Comparison of ENCODE assay signal across 1 cellular context in the genomic region with DNA sequence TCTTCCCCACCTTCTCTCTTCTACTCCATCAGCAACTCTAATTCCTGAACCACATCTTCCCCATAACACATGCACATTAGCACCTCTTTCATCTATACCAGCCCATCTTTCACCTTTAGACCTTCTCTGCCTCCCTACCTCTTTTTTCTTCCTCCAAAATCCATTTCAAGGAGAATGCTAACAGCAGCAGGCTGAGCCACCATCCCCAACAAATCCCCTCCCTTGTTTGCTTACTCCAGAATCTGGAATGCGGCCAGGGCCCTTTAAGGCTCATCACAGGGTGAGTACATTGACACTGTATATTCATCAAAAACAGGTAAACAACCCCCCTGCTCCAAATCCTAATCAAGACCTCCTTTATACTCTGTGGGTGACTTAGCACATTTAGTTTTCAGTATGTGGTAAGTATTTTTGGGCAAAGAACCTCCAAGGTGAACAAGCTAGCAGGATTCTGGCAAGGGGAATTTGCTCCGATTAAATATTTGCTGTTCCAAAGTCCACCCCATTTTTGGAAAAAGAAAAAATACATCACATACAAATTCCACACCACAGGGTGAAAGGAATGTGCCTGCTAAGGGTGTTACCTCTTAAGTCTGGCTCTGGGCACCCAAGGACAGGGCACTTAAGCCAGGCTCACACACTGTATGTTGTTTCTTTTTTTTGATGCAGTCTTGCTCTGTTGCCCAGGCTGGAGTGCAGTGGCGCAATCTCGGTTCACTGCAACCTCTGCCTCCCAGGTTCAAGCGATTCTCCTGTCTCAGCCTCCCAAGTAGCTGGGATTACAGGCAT.
TF ChIP-seq lines count a peak whose summit lies in the region.

No MANE protein-coding gene starts in this region.

TF ChIP-seq in HepG2, 621 proteins besides CTCF, POLR2A, EP300 and RAD21 (continued from another document and continues in another):
- TF ChIP-seq, protein P1, sequence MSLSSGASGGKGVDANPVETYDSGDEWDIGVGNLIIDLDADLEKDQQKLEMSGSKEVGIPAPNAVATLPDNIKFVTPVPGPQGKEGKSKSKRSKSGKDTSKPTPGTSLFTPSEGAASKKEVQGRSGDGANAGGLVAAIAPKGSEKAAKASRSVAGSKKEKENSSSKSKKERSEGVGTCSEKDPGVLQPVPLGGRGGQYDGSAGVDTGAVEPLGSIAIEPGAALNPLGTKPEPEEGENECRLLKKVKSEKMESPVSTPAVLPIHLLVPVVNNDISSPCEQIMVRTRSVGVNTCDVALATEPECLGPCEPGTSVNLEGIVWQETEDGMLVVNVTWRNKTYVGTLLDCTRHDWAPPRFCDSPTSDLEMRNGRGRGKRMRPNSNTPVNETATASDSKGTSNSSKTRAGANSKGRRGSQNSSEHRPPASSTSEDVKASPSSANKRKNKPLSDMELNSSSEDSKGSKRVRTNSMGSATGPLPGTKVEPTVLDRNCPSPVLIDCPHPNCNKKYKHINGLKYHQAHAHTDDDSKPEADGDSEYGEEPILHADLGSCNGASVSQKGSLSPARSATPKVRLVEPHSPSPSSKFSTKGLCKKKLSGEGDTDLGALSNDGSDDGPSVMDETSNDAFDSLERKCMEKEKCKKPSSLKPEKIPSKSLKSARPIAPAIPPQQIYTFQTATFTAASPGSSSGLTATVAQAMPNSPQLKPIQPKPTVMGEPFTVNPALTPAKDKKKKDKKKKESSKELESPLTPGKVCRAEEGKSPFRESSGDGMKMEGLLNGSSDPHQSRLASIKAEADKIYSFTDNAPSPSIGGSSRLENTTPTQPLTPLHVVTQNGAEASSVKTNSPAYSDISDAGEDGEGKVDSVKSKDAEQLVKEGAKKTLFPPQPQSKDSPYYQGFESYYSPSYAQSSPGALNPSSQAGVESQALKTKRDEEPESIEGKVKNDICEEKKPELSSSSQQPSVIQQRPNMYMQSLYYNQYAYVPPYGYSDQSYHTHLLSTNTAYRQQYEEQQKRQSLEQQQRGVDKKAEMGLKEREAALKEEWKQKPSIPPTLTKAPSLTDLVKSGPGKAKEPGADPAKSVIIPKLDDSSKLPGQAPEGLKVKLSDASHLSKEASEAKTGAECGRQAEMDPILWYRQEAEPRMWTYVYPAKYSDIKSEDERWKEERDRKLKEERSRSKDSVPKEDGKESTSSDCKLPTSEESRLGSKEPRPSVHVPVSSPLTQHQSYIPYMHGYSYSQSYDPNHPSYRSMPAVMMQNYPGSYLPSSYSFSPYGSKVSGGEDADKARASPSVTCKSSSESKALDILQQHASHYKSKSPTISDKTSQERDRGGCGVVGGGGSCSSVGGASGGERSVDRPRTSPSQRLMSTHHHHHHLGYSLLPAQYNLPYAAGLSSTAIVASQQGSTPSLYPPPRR (CRISPR knock-in tag; IDR thresholded peaks at IDR 0.05; ENCODE audit: borderline replicate concordance), result peak; percentile 71; the same call in 1 of the 2 replicates
- peak; percentile 56 for TF ChIP-seq REPIN1 (CRISPR knock-in tag; IDR thresholded peaks at IDR 0.05; ENCODE audit: borderline replicate concordance, low read depth)
- TF ChIP-seq ZNF841 (CRISPR knock-in tag; IDR thresholded peaks at IDR 0.05; ENCODE audit: borderline replicate concordance), result 0 out of 2 replicates have a peak, but pooled peaks have one; percentile 27
- peak; percentile 96 for TF ChIP-seq ZNF460 (CRISPR knock-in tag; IDR thresholded peaks at IDR 0.05; ENCODE audit: borderline replicate concordance)
- TF ChIP-seq, protein P2, sequence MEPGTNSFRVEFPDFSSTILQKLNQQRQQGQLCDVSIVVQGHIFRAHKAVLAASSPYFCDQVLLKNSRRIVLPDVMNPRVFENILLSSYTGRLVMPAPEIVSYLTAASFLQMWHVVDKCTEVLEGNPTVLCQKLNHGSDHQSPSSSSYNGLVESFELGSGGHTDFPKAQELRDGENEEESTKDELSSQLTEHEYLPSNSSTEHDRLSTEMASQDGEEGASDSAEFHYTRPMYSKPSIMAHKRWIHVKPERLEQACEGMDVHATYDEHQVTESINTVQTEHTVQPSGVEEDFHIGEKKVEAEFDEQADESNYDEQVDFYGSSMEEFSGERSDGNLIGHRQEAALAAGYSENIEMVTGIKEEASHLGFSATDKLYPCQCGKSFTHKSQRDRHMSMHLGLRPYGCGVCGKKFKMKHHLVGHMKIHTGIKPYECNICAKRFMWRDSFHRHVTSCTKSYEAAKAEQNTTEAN (CRISPR knock-in tag; conservative IDR thresholded peaks at IDR 0.05), result no peak
- TF ChIP-seq MED8 (CRISPR knock-in tag; IDR thresholded peaks at IDR 0.05; ENCODE audit: insufficient replicate concordance), result peak; percentile 74
- TF ChIP-seq SALL2 (CRISPR knock-in tag; IDR thresholded peaks at IDR 0.05), result 0 out of 2 replicates have a peak, but pooled peaks have one; percentile 54
- TF ChIP-seq, protein P3, sequence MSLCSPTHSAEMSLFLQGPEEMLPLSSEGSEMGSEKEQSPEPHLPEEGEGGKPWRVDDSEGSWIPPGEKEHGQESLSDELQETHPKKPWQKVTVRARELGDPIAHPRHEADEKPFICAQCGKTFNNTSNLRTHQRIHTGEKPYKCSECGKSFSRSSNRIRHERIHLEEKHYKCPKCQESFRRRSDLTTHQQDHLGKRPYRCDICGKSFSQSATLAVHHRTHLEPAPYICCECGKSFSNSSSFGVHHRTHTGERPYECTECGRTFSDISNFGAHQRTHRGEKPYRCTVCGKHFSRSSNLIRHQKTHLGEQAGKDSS (CRISPR knock-in tag; IDR thresholded peaks at IDR 0.05; ENCODE audit: borderline replicate concordance, low read depth), result no peak
- TF ChIP-seq PRPF4 (IDR thresholded peaks at IDR 0.05; ENCODE audit: low read depth, low read length, poor library complexity, severe bottlenecking), result no peak
- TF ChIP-seq, protein P4, sequence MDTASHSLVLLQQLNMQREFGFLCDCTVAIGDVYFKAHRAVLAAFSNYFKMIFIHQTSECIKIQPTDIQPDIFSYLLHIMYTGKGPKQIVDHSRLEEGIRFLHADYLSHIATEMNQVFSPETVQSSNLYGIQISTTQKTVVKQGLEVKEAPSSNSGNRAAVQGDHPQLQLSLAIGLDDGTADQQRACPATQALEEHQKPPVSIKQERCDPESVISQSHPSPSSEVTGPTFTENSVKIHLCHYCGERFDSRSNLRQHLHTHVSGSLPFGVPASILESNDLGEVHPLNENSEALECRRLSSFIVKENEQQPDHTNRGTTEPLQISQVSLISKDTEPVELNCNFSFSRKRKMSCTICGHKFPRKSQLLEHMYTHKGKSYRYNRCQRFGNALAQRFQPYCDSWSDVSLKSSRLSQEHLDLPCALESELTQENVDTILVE (CRISPR knock-in tag; IDR thresholded peaks at IDR 0.05), result peak; percentile 47; the same call in 1 of the 2 replicates
- TF ChIP-seq, protein P5, sequence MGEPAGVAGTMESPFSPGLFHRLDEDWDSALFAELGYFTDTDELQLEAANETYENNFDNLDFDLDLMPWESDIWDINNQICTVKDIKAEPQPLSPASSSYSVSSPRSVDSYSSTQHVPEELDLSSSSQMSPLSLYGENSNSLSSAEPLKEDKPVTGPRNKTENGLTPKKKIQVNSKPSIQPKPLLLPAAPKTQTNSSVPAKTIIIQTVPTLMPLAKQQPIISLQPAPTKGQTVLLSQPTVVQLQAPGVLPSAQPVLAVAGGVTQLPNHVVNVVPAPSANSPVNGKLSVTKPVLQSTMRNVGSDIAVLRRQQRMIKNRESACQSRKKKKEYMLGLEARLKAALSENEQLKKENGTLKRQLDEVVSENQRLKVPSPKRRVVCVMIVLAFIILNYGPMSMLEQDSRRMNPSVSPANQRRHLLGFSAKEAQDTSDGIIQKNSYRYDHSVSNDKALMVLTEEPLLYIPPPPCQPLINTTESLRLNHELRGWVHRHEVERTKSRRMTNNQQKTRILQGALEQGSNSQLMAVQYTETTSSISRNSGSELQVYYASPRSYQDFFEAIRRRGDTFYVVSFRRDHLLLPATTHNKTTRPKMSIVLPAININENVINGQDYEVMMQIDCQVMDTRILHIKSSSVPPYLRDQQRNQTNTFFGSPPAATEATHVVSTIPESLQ (CRISPR knock-in tag; conservative IDR thresholded peaks at IDR 0.05), result no peak
- TF ChIP-seq ZNF670 (CRISPR knock-in tag; IDR thresholded peaks at IDR 0.05; ENCODE audit: borderline replicate concordance), result no peak
- TF ChIP-seq ZNF224 (CRISPR knock-in tag; IDR thresholded peaks at IDR 0.05), result no peak
- no peak for TF ChIP-seq ATF7-NPFF (CRISPR knock-in tag; IDR thresholded peaks at IDR 0.05; ENCODE audit: low read depth)
- TF ChIP-seq CCAR2 (optimal IDR thresholded peaks at IDR 0.05; ENCODE audit: low read depth, low read length), result peak; percentile 80
- TF ChIP-seq NCOA1 (CRISPR knock-in tag; IDR thresholded peaks at IDR 0.05), result peak; percentile 44; the same call in 1 of the 2 replicates
- TF ChIP-seq, protein P6, sequence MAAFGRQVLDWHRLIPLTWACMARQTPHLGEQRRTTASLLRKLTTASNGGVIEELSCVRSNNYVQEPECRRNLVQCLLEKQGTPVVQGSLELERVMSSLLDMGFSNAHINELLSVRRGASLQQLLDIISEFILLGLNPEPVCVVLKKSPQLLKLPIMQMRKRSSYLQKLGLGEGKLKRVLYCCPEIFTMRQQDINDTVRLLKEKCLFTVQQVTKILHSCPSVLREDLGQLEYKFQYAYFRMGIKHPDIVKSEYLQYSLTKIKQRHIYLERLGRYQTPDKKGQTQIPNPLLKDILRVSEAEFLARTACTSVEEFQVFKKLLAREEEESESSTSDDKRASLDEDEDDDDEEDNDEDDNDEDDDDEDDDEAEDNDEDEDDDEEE (CRISPR knock-in tag; IDR thresholded peaks at IDR 0.05), result 0 out of 2 replicates have a peak, but pooled peaks have one; percentile 58
- peak; percentile 48; the same call in 1 of the 2 replicates for TF ChIP-seq HMG20A (CRISPR knock-in tag; IDR thresholded peaks at IDR 0.05; ENCODE audit: borderline replicate concordance)
- TF ChIP-seq RXRA (CRISPR knock-in tag; IDR thresholded peaks at IDR 0.05), result peak; percentile 63; the same call in 1 of the 2 replicates
- peak; percentile 10; the same call in 1 of the 2 replicates for TF ChIP-seq KLF6 (CRISPR knock-in tag; IDR thresholded peaks at IDR 0.05)
- no peak for TF ChIP-seq ZFAT (CRISPR knock-in tag; conservative IDR thresholded peaks at IDR 0.05)
- 0 out of 2 replicates have a peak, but pooled peaks have one; percentile 33 for TF ChIP-seq SP5 (CRISPR knock-in tag; IDR thresholded peaks at IDR 0.05; ENCODE audit: borderline replicate concordance, low read depth)
- no peak for TF ChIP-seq KAT2B (IDR thresholded peaks at IDR 0.05; ENCODE audit: borderline replicate concordance, low read depth, low read length)
- TF ChIP-seq ZNF3 (CRISPR knock-in tag; IDR thresholded peaks at IDR 0.05), result peak; percentile 28; the same call in 1 of the 2 replicates
- TF ChIP-seq ZNF746 (CRISPR knock-in tag; IDR thresholded peaks at IDR 0.05), result peak; percentile 73; the same call in 1 of the 2 replicates
- no peak for TF ChIP-seq RBM39 (IDR thresholded peaks at IDR 0.05; ENCODE audit: low read depth, low read length, poor library complexity, severe bottlenecking)
- TF ChIP-seq, protein P7, sequence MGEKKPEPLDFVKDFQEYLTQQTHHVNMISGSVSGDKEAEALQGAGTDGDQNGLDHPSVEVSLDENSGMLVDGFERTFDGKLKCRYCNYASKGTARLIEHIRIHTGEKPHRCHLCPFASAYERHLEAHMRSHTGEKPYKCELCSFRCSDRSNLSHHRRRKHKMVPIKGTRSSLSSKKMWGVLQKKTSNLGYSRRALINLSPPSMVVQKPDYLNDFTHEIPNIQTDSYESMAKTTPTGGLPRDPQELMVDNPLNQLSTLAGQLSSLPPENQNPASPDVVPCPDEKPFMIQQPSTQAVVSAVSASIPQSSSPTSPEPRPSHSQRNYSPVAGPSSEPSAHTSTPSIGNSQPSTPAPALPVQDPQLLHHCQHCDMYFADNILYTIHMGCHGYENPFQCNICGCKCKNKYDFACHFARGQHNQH (CRISPR knock-in tag; IDR thresholded peaks at IDR 0.05), result peak; percentile 72; the same call in 1 of the 2 replicates
- TF ChIP-seq ADNP (CRISPR knock-in tag; IDR thresholded peaks at IDR 0.05), result peak; percentile 81; the same call in 1 of the 2 replicates
- no peak for TF ChIP-seq GATA4 (IDR thresholded peaks at IDR 0.05; ENCODE audit: borderline replicate concordance, low read depth)
- no peak for TF ChIP-seq RFX3 (CRISPR knock-in tag; IDR thresholded peaks at IDR 0.05)
- TF ChIP-seq FLYWCH1 (CRISPR knock-in tag; IDR thresholded peaks at IDR 0.05), result no peak
- TF ChIP-seq, protein P8, sequence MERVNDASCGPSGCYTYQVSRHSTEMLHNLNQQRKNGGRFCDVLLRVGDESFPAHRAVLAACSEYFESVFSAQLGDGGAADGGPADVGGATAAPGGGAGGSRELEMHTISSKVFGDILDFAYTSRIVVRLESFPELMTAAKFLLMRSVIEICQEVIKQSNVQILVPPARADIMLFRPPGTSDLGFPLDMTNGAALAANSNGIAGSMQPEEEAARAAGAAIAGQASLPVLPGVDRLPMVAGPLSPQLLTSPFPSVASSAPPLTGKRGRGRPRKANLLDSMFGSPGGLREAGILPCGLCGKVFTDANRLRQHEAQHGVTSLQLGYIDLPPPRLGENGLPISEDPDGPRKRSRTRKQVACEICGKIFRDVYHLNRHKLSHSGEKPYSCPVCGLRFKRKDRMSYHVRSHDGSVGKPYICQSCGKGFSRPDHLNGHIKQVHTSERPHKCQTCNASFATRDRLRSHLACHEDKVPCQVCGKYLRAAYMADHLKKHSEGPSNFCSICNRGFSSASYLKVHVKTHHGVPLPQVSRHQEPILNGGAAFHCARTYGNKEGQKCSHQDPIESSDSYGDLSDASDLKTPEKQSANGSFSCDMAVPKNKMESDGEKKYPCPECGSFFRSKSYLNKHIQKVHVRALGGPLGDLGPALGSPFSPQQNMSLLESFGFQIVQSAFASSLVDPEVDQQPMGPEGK (CRISPR knock-in tag; IDR thresholded peaks at IDR 0.05), result peak; percentile 83
- no peak for TF ChIP-seq MYC (CRISPR knock-in tag; IDR thresholded peaks at IDR 0.05; ENCODE audit: borderline replicate concordance)
- TF ChIP-seq, protein P9, sequence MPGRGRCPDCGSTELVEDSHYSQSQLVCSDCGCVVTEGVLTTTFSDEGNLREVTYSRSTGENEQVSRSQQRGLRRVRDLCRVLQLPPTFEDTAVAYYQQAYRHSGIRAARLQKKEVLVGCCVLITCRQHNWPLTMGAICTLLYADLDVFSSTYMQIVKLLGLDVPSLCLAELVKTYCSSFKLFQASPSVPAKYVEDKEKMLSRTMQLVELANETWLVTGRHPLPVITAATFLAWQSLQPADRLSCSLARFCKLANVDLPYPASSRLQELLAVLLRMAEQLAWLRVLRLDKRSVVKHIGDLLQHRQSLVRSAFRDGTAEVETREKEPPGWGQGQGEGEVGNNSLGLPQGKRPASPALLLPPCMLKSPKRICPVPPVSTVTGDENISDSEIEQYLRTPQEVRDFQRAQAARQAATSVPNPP (CRISPR knock-in tag; IDR thresholded peaks at IDR 0.05), result peak; percentile 76
- TF ChIP-seq, protein P10, sequence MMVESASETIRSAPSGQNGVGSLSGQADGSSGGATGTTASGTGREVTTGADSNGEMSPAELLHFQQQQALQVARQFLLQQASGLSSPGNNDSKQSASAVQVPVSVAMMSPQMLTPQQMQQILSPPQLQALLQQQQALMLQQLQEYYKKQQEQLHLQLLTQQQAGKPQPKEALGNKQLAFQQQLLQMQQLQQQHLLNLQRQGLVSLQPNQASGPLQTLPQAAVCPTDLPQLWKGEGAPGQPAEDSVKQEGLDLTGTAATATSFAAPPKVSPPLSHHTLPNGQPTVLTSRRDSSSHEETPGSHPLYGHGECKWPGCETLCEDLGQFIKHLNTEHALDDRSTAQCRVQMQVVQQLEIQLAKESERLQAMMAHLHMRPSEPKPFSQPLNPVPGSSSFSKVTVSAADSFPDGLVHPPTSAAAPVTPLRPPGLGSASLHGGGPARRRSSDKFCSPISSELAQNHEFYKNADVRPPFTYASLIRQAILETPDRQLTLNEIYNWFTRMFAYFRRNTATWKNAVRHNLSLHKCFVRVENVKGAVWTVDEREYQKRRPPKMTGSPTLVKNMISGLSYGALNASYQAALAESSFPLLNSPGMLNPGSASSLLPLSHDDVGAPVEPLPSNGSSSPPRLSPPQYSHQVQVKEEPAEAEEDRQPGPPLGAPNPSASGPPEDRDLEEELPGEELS (CRISPR knock-in tag; IDR thresholded peaks at IDR 0.05), result peak; percentile 94
- TF ChIP-seq ZNF782 (CRISPR knock-in tag; IDR thresholded peaks at IDR 0.05; ENCODE audit: borderline replicate concordance), result no peak
- no peak for TF ChIP-seq AGO1 (IDR thresholded peaks at IDR 0.05; ENCODE audit: low read depth, low read length, poor library complexity, severe bottlenecking)
- no peak; a peak in 1 of 4 replicates for TF ChIP-seq NR2F1 (CRISPR knock-in tag; IDR thresholded peaks at IDR 0.05)
